Comparison of ENCODE assay signal across 35 cellular contexts in the genomic region with DNA sequence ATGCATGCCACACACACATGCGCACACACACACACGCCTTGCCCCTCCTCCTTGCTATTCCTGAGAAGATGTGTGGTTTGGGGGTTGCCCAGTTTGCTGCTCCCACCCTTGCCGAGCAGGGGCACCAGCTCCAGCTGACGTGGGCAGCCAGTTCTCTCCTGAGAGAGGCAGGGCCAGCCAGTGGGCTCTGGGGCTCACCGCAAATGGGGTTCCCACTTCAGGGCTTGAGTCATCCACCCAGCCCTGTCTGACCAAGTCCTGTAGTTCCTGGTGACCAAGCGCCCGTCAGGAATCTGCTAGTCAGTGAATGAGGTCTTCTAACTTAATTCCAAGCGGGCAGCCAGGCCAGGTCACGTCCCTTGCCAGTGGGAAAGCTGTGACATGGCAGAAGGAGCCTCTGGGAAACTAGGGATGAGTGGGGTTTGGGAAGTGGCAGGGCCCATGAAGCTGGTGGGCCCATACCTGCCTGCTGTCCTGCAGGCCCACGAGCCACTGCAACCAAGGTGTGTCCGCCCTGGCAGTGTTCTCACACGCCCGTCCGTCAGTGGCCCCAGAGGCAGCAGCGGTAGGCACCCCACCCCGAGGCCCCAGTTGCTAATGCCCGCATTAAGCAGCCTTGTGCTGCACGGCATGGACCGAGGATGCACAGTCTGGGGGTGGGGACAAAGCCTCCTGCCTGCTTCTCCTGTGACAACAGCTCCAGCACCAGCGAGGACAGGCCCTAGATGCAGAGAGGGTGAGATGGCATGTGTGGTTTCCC. TPM values are rescaled to one million over a fixed set of nuclear protein-coding genes. Genes with fewer than 3 reads are reported as not detected.
"Had no signal": no experiment of that assay in that cellular context is flagged by ENCODE, and none has a peak within 500 bp of the region (broad histone marks: within the 10 kb centered on the region; RNA-seq: fewer than 3 reads in every experiment).

No MANE protein-coding gene starts in this region.

- H3K9me3 Mint-ChIP-seq: activated CD4-positive, alpha-beta T cell treated with anti-CD3 and anti-CD28 coated beads, Interleukin-2, amount 10 ng/mL, durations not matched to agents 7 days and 5 days; activated naive CD4-positive, alpha-beta T cell treated with anti-CD3 and anti-CD28 coated beads, Interleukin-2, amount 50 U/mL, for 24 hours; activated naive CD8-positive, alpha-beta T cell treated with anti-CD3 and anti-CD28 coated beads, Interleukin-2, amount 10 ng/mL, durations not matched to agents 7 days and 5 days; activated T-cell treated with anti-CD3 and anti-CD28 coated beads, Interleukin-2, amount 50 U/mL, for 24 hours; activated T-helper 2 cell treated with anti-CD3 and anti-CD28 coated beads, Interferon-gamma antibody, Interleukin-2, Interleukin-4, amounts not matched to agents 10 μg/mL and 5 μg/mL and 100 μg/mL, durations not matched to agents 14 hours and 24 hours and 36 hours had no signal

- H3K9ac ChIP-seq: KMS-11 had no signal

- H3K27me3 ChIP-seq: body of pancreas had no signal

- H3K36me3 ChIP-seq: breast epithelium, Peyer's patch had no signal

- H3K4me3 ChIP-seq: body of pancreas, breast epithelium, Peyer's patch had no signal

- H3K4me3 Mint-ChIP-seq: activated CD4-positive, alpha-beta T cell treated with anti-CD3 and anti-CD28 coated beads for 36 hours; activated CD4-positive, alpha-beta T cell treated with anti-CD3 and anti-CD28 coated beads, Interleukin-2, amount 10 ng/mL, durations not matched to agents 7 days and 5 days; activated CD8-positive, alpha-beta T cell treated with anti-CD3 and anti-CD28 coated beads, Interleukin-2, amount 10 ng/mL, durations not matched to agents 7 days and 5 days; activated naive CD4-positive, alpha-beta T cell treated with anti-CD3 and anti-CD28 coated beads, Interleukin-2, amount 50 U/mL, for 24 hours; activated naive CD8-positive, alpha-beta T cell treated with anti-CD3 and anti-CD28 coated beads, Interleukin-2, amount 10 ng/mL, durations not matched to agents 7 days and 5 days; activated T-cell treated with anti-CD3 and anti-CD28 coated beads, Interleukin-2, amount 50 U/mL, for 24 hours had no signal

- H3K4me2 ChIP-seq: KMS-11 had no signal

- H3K27ac Mint-ChIP-seq: activated CD4-positive, alpha-beta T cell treated with anti-CD3 and anti-CD28 coated beads for 36 hours; activated CD4-positive, alpha-beta T cell treated with anti-CD3 and anti-CD28 coated beads, Interleukin-2, amount 10 ng/mL, durations not matched to agents 7 days and 5 days; activated CD8-positive, alpha-beta T cell treated with anti-CD3 and anti-CD28 coated beads, Interleukin-2, amount 10 ng/mL, durations not matched to agents 7 days and 5 days; activated naive CD4-positive, alpha-beta T cell treated with anti-CD3 and anti-CD28 coated beads, Interleukin-2, amount 50 U/mL, for 24 hours; activated naive CD8-positive, alpha-beta T cell treated with anti-CD3 and anti-CD28 coated beads, Interleukin-2, amount 10 ng/mL, durations not matched to agents 7 days and 5 days; activated T-cell treated with anti-CD3 and anti-CD28 coated beads, Interleukin-2, amount 50 U/mL, for 24 hours; activated T-helper 2 cell treated with anti-CD3 and anti-CD28 coated beads, Interferon-gamma antibody, Interleukin-2, Interleukin-4, amounts not matched to agents 10 μg/mL and 5 μg/mL and 100 μg/mL, durations not matched to agents 14 hours and 24 hours and 36 hours had no signal

- H3K27me3 Mint-ChIP-seq: activated CD4-positive, alpha-beta T cell treated with anti-CD3 and anti-CD28 coated beads, Interleukin-2, amount 10 ng/mL, durations not matched to agents 7 days and 5 days had no signal

- H3K4me1 ChIP-seq: body of pancreas, breast epithelium, Peyer's patch had no signal

- DNase-seq: activated CD4-positive, alpha-beta T cell treated with anti-CD3 and anti-CD28 coated beads for 36 hours; activated CD4-positive, alpha-beta T cell treated with anti-CD3 and anti-CD28 coated beads, Interleukin-2, amount 10 ng/mL, durations not matched to agents 7 days and 5 days; activated CD4-positive, alpha-beta T cell treated with anti-CD3 and anti-CD28 coated beads, Interleukin-2, amount 50 U/mL, for 48 hours; activated CD8-positive, alpha-beta T cell treated with anti-CD3 and anti-CD28 coated beads, Interleukin-2, amount 10 ng/mL, durations not matched to agents 7 days and 5 days; activated gamma-delta T cell; activated naive CD4-positive, alpha-beta T cell treated with Interleukin-2 at 50 U/mL for 16 hours; activated naive CD8-positive, alpha-beta T cell treated with anti-CD3 and anti-CD28 coated beads, Interleukin-2, amount 10 ng/mL, durations not matched to agents 7 days and 5 days; activated T-cell treated with anti-CD3 and anti-CD28 coated beads, Interleukin-2, amount 50 U/mL, for 24 hours; body of pancreas; NCI-H1092 treated with DMSO at 0.1 percent for 48 hours; NCI-H1417; NCI-H146; NCI-H187; NCI-H2029 treated with DMSO at 0.1 percent for 48 hours; NCI-H2107; NCI-H2171; NCI-H510A; NCI-H526; NCI-H748 treated with DMSO at 0.1 percent for 48 hours; NK-92 treated with Interleukin-12 subunit alpha and Interleukin-12 subunit beta, amount 100 ng/mL, for 24 hours; PC-3; Peyer's patch; Right ventricle myocardium superior; SW 1271; T-helper 1 cell; T1000 had no signal

- ATAC-seq: activated CD4-positive, alpha-beta T cell treated with anti-CD3 and anti-CD28 coated beads for 36 hours; activated CD4-positive, CD25-positive, alpha-beta regulatory T cell treated with anti-CD3 and anti-CD28 coated beads, Interleukin-2, amount 50 U/mL, for 24 hours; activated CD8-positive, alpha-beta T cell treated with anti-CD3 and anti-CD28 coated beads, Interleukin-2, amount 10 ng/mL, durations not matched to agents 7 days and 5 days; body of pancreas; PC-3 had no signal

- H3K4me1 Mint-ChIP-seq: activated CD4-positive, alpha-beta T cell treated with anti-CD3 and anti-CD28 coated beads for 36 hours; activated CD4-positive, alpha-beta T cell treated with anti-CD3 and anti-CD28 coated beads, Interleukin-2, amount 10 ng/mL, durations not matched to agents 7 days and 5 days; activated naive CD4-positive, alpha-beta T cell treated with anti-CD3 and anti-CD28 coated beads, Interleukin-2, amount 50 U/mL, for 24 hours; activated naive CD8-positive, alpha-beta T cell treated with anti-CD3 and anti-CD28 coated beads, Interleukin-2, amount 10 ng/mL, durations not matched to agents 7 days and 5 days had no signal

- H3K27ac ChIP-seq: body of pancreas, breast epithelium, KMS-11, Peyer's patch, RWPE1 had no signal

- H3K36me3 Mint-ChIP-seq: activated naive CD4-positive, alpha-beta T cell treated with anti-CD3 and anti-CD28 coated beads, Interleukin-2, amount 50 U/mL, for 24 hours; activated naive CD8-positive, alpha-beta T cell treated with anti-CD3 and anti-CD28 coated beads, Interleukin-2, amount 10 ng/mL, durations not matched to agents 7 days and 5 days had no signal

- H3K9me3 ChIP-seq: body of pancreas, breast epithelium, Peyer's patch had no signal

RNA-seq across cellular contexts. Expression of gene HK3, which starts 41.5 kb away (rescaled TPM):
- total RNA-seq: activated CD4-positive, alpha-beta T cell treated with anti-CD3 and anti-CD28 coated beads for 36 hours; activated CD8-positive, alpha-beta T cell treated with anti-CD3 and anti-CD28 coated beads, Interleukin-2, amount 10 ng/mL, durations not matched to agents 7 days and 5 days; astrocyte; LHCN-M2; PC-3 had no signal

RNA-seq across cellular contexts. Expression of gene UNC5A, which starts 47.3 kb away (rescaled TPM):
- total RNA-seq: activated CD4-positive, alpha-beta T cell treated with anti-CD3 and anti-CD28 coated beads for 36 hours; activated CD4-positive, alpha-beta T cell treated with anti-CD3 and anti-CD28 coated beads, Interleukin-2, amount 10 ng/mL, durations not matched to agents 7 days and 5 days; activated CD8-positive, alpha-beta T cell treated with anti-CD3 and anti-CD28 coated beads, Interleukin-2, amount 10 ng/mL, durations not matched to agents 7 days and 5 days; activated naive CD8-positive, alpha-beta T cell treated with anti-CD3 and anti-CD28 coated beads, Interleukin-2, amount 10 ng/mL, durations not matched to agents 7 days and 5 days; activated T-helper 2 cell treated with anti-CD3 and anti-CD28 coated beads, Interferon-gamma antibody, Interleukin-2, Interleukin-4, amounts not matched to agents 10 μg/mL and 5 μg/mL and 100 μg/mL, durations not matched to agents 14 hours and 24 hours and 36 hours; T-helper 2 cell treated with Interferon-gamma antibody and Interleukin-4, amounts not matched to agents 100 ng/mL and 5 ng/mL, for 36 hours had no signal
